In genomic region chr9:122225323-122226141, GRCh38 we compare ENCODE assay signal across 19 cellular contexts. TPM values are rescaled to one million over a fixed set of nuclear protein-coding genes. Genes with fewer than 3 reads are reported as not detected.
DNase-seq lines count a peak whose midpoint lies in the region; ATAC-seq and TF ChIP-seq lines count a peak whose summit lies in the region.
"Had no signal": no experiment of that assay in that cellular context is flagged by ENCODE, and none has a peak within 500 bp of the region (broad histone marks: within the 10 kb centered on the region; RNA-seq: fewer than 3 reads in every experiment).

No MANE protein-coding gene starts in this region.

- intact Hi-C loops in left ventricle myocardium inferior (cut with micrococcal nuclease), result no loop called here
- intact Hi-C loops in left cardiac atrium (cut with DNase I), result no loop called here

- ATAC-seq in left cardiac atrium, result no peak
- no peak for ATAC-seq in HG02885 (IDR thresholded peaks at IDR 0.05; ENCODE audit: poor library complexity, unreplicated experiment)

- H3K27ac Mint-ChIP-seq in nephron progenitor cell, result no peak overlapping the region
- H3K27ac Mint-ChIP-seq: activated CD4-positive, alpha-beta T cell treated with anti-CD3 and anti-CD28 coated beads, Interleukin-2, amount 10 ng/mL, durations not matched to agents 7 days and 5 days; activated naive CD4-positive, alpha-beta T cell treated with anti-CD3 and anti-CD28 coated beads for 36 hours had no signal

- no peaks in the 10 kb centered on the region for H3K36me3 Mint-ChIP-seq in nephron progenitor cell (ENCODE audit: low read depth)
- H3K36me3 Mint-ChIP-seq: naive B cell had no signal

- H3K4me3 Mint-ChIP-seq in nephron progenitor cell, result peak overlapping the region; percentile 60
- H3K4me3 Mint-ChIP-seq: activated CD4-positive, alpha-beta T cell treated with anti-CD3 and anti-CD28 coated beads, Interleukin-2, amount 10 ng/mL, durations not matched to agents 7 days and 5 days; activated naive CD4-positive, alpha-beta T cell treated with anti-CD3 and anti-CD28 coated beads for 36 hours had no signal

- no peak overlapping the region for H3K27ac ChIP-seq in left ventricle myocardium inferior (replicated peaks)
- H3K27ac ChIP-seq: C4-2B, spleen, thyroid gland had no signal

- no peaks in the 10 kb centered on the region for H3K9me3 Mint-ChIP-seq in nephron progenitor cell
- H3K9me3 Mint-ChIP-seq: activated CD4-positive, alpha-beta T cell treated with anti-CD3 and anti-CD28 coated beads, Interleukin-2, amount 10 ng/mL, durations not matched to agents 7 days and 5 days; activated naive CD4-positive, alpha-beta T cell treated with anti-CD3 and anti-CD28 coated beads for 36 hours had no signal

- no peak for DNase-seq in left ventricle myocardium inferior
- no peak for DNase-seq in left cardiac atrium
- no peak for DNase-seq in epithelial cell of proximal tubule (ENCODE audit: low read depth)
- peak; percentile 49 for DNase-seq in nephron progenitor cell
- DNase-seq in activated CD8-positive, alpha-beta memory T cell treated with anti-CD3 and anti-CD28 coated beads for 24 hours, result no peak
- DNase-seq in C1 segment of cervical spinal cord (lab: John Stamatoyannopoulos, UW), result no peak
- no peak for DNase-seq in NCI-H2227 (lab: John Stamatoyannopoulos, UW; ENCODE audit: unreplicated experiment)
- DNase-seq: activated CD4-positive, alpha-beta T cell treated with anti-CD3 and anti-CD28 coated beads, Interleukin-2, amount 10 ng/mL, durations not matched to agents 7 days and 5 days; activated naive CD4-positive, alpha-beta T cell treated with anti-CD3 and anti-CD28 coated beads for 36 hours; activated T-cell treated with anti-CD3 and anti-CD28 coated beads, Interleukin-2, amount 50 U/mL, for 1 hour; MM.1S; naive B cell; NCI-H446 treated with DMSO at 0.1 percent for 48 hours; RPMI8226; spleen had no signal

- no peaks in the 10 kb centered on the region for H3K9me3 ChIP-seq in left ventricle myocardium inferior (replicated peaks)
- H3K9me3 ChIP-seq: spleen, thyroid gland had no signal

- H3K27me3 Mint-ChIP-seq in nephron progenitor cell (ENCODE audit: low read depth, poor library complexity), result no peaks in the 10 kb centered on the region

- H3K4me1 ChIP-seq in left ventricle myocardium inferior, result peaks cover 48% of the 10 kb centered on the region

- H3K4me1 Mint-ChIP-seq in nephron progenitor cell, result peaks cover 34% of the 10 kb centered on the region
- H3K4me1 Mint-ChIP-seq: activated CD4-positive, alpha-beta T cell treated with anti-CD3 and anti-CD28 coated beads, Interleukin-2, amount 10 ng/mL, durations not matched to agents 7 days and 5 days had no signal

- H3K27me3 ChIP-seq in left ventricle myocardium inferior (ENCODE audit: low read depth), result peaks cover 100% of the 10 kb centered on the region

- H3K4me3 ChIP-seq in left ventricle myocardium inferior, result peak overlapping the region; percentile 60
- H3K4me3 ChIP-seq in epithelial cell of proximal tubule (ENCODE audit: low read depth, low read length), result peak overlapping the region; percentile 6

- H3K36me3 ChIP-seq in left ventricle myocardium inferior, result no peaks in the 10 kb centered on the region
- H3K36me3 ChIP-seq: spleen, thyroid gland had no signal

- TF ChIP-seq CTCF in left ventricle myocardium inferior (IDR thresholded peaks at IDR 0.05; ENCODE audit: borderline replicate concordance) (no peak), epithelial cell of proximal tubule (conservative IDR thresholded peaks at IDR 0.05; ENCODE audit: low read depth, low read length) (no peak), nephron progenitor cell (IDR thresholded peaks at IDR 0.05) (no peak)

RNA-seq across cellular contexts. Expression of gene LHX6, which starts 3.2 kb away (rescaled TPM):
- 4.4 TPM for total RNA-seq in left ventricle myocardium inferior
- total RNA-seq in left cardiac atrium, result 10 to 100 TPM in 1 of 2 donors, 1 to 10 TPM in 1; 6.1 to 11.3 TPM
- 0.06 TPM in 1 of 2 replicates, not detected in the other for total RNA-seq in epithelial cell of proximal tubule
- total RNA-seq: A673; activated CD4-positive, alpha-beta T cell treated with anti-CD3 and anti-CD28 coated beads, Interleukin-2, amount 10 ng/mL, durations not matched to agents 7 days and 5 days had no signal

RNA-seq across cellular contexts. Expression of gene RBM18, which starts 39.1 kb away (rescaled TPM):
- total RNA-seq in left ventricle myocardium inferior, result 40.7 TPM
- total RNA-seq in left cardiac atrium, result 10 to 100 TPM; 30.3 to 32.5 TPM
- 8.4 and 13.9 TPM in 2 replicates for total RNA-seq in epithelial cell of proximal tubule

RNA-seq across cellular contexts. Expression of gene MRRF, which starts 39.1 kb away (rescaled TPM):
- total RNA-seq in left ventricle myocardium inferior, result 35.8 TPM
- 10 to 100 TPM; 32.1 to 32.9 TPM for total RNA-seq in left cardiac atrium
- 27.3 and 48.8 TPM in 2 replicates for total RNA-seq in epithelial cell of proximal tubule
